In genomic region chr16:567362-568256, GRCh38 we compare ENCODE assay signal across 10 cellular contexts. TPM values are rescaled to one million over a fixed set of nuclear protein-coding genes. Genes with fewer than 3 reads are reported as not detected.
DNase-seq lines count a peak whose midpoint lies in the region; ATAC-seq and TF ChIP-seq lines count a peak whose summit lies in the region.
"Had no signal": no experiment of that assay in that cellular context is flagged by ENCODE, and none has a peak within 500 bp of the region (broad histone marks: within the 10 kb centered on the region; RNA-seq: fewer than 3 reads in every experiment).

No MANE protein-coding gene starts in this region.

- ATAC-seq in stimulated activated naive B cell treated with anti-CD40 and anti-IgM and Interleukin-4, amounts not matched to agents 10 μg/mL and 1 μg/mL and 100 μg/mL, for 72 hours (replicated peaks) = no peak
- no peak for ATAC-seq in GM19395 (IDR thresholded peaks at IDR 0.05; ENCODE audit: unreplicated experiment)
- ATAC-seq in GM21515 (IDR thresholded peaks at IDR 0.05; ENCODE audit: unreplicated experiment) = no peak

- no peaks in the 10 kb centered on the region for H3K36me3 Mint-ChIP-seq in T-helper 1 cell treated with Interleukin-12 subunit alpha and Interleukin-12 subunit beta and Interleukin-4 antibody, amounts not matched to agents 30 μg/mL and 1 μg/mL, for 36 hours (ENCODE audit: low read depth)
- no peaks in the 10 kb centered on the region for H3K36me3 Mint-ChIP-seq in stimulated activated naive B cell treated with anti-CD40 and anti-IgM and Interleukin-4, amounts not matched to agents 10 μg/mL and 1 μg/mL and 100 μg/mL, for 72 hours

- no peak for DNase-seq in T-helper 1 cell
- DNase-seq in Peyer's patch = no peak
- no peak for DNase-seq in fibroblast of pulmonary artery (ENCODE audit: low read depth)
- DNase-seq in stimulated activated naive B cell treated with anti-CD40 and anti-IgM and Interleukin-4, amounts not matched to agents 10 μg/mL and 1 μg/mL and 100 μg/mL, for 72 hours = no peak
- DNase-seq in dermis blood vessel endothelial cell = no peak
- DNase-seq: 8988T, hippocampal formation had no signal

- no peaks in the 10 kb centered on the region for H3K36me3 ChIP-seq in Peyer's patch

- H3K27ac ChIP-seq in Peyer's patch = peak overlapping the region; percentile 34 to 65 (median 48)

- H3K9me3 ChIP-seq in Peyer's patch = no peaks in the 10 kb centered on the region

- H3K9me3 Mint-ChIP-seq in T-helper 1 cell treated with Interleukin-12 subunit alpha and Interleukin-12 subunit beta and Interleukin-4 antibody, amounts not matched to agents 30 μg/mL and 1 μg/mL, for 36 hours = no peaks in the 10 kb centered on the region
- H3K9me3 Mint-ChIP-seq in stimulated activated naive B cell treated with anti-CD40 and anti-IgM and Interleukin-4, amounts not matched to agents 10 μg/mL and 1 μg/mL and 100 μg/mL, for 72 hours = no peaks in the 10 kb centered on the region

- H3K27ac Mint-ChIP-seq in T-helper 1 cell treated with Interleukin-12 subunit alpha and Interleukin-12 subunit beta and Interleukin-4 antibody, amounts not matched to agents 30 μg/mL and 1 μg/mL, for 36 hours = peak overlapping the region; percentile 72
- peak overlapping the region; percentile 81 for H3K27ac Mint-ChIP-seq in stimulated activated naive B cell treated with anti-CD40 and anti-IgM and Interleukin-4, amounts not matched to agents 10 μg/mL and 1 μg/mL and 100 μg/mL, for 72 hours

- no peak for TF ChIP-seq CTCF in Peyer's patch (IDR thresholded peaks at IDR 0.05)
- TF ChIP-seq CTCF in fibroblast of pulmonary artery (IDR thresholded peaks at IDR 0.05; ENCODE audit: low read length, missing control alignments) = no peak

- peaks cover 7 to 49% (median 28%) of the 10 kb centered on the region in 4 donors for H3K4me1 ChIP-seq in Peyer's patch

- no peak for TF ChIP-seq POLR2A in Peyer's patch (IDR thresholded peaks at IDR 0.05)

- H3K27me3 ChIP-seq in Peyer's patch = no peaks in the 10 kb centered on the region

- H3K4me3 ChIP-seq in Peyer's patch (peak overlapping the region in 3 of 4 donors; percentile 25 to 48 (median 39)), fibroblast of pulmonary artery (replicated peaks; ENCODE audit: low read depth, low read length) (peak overlapping the region; percentile 30)

- H3K27me3 Mint-ChIP-seq in T-helper 1 cell treated with Interleukin-12 subunit alpha and Interleukin-12 subunit beta and Interleukin-4 antibody, amounts not matched to agents 30 μg/mL and 1 μg/mL, for 36 hours (ENCODE audit: low read depth) = peaks cover 2% of the 10 kb centered on the region
- peaks cover 2% of the 10 kb centered on the region in 2 donors for H3K27me3 Mint-ChIP-seq in stimulated activated naive B cell treated with anti-CD40 and anti-IgM and Interleukin-4, amounts not matched to agents 10 μg/mL and 1 μg/mL and 100 μg/mL, for 72 hours

- peak overlapping the region; percentile 57 for H3K4me3 Mint-ChIP-seq in T-helper 1 cell treated with Interleukin-12 subunit alpha and Interleukin-12 subunit beta and Interleukin-4 antibody, amounts not matched to agents 30 μg/mL and 1 μg/mL, for 36 hours
- H3K4me3 Mint-ChIP-seq in stimulated activated naive B cell treated with anti-CD40 and anti-IgM and Interleukin-4, amounts not matched to agents 10 μg/mL and 1 μg/mL and 100 μg/mL, for 72 hours = peak overlapping the region; percentile 73 to 83

- peaks cover 21% of the 10 kb centered on the region for H3K4me1 Mint-ChIP-seq in T-helper 1 cell treated with Interleukin-12 subunit alpha and Interleukin-12 subunit beta and Interleukin-4 antibody, amounts not matched to agents 30 μg/mL and 1 μg/mL, for 36 hours (ENCODE audit: low read depth)
- peaks cover 32 to 46% of the 10 kb centered on the region in 2 donors for H3K4me1 Mint-ChIP-seq in stimulated activated naive B cell treated with anti-CD40 and anti-IgM and Interleukin-4, amounts not matched to agents 10 μg/mL and 1 μg/mL and 100 μg/mL, for 72 hours

RNA-seq across cellular contexts. Expression of gene NHLRC4, which starts 0.8 kb away (rescaled TPM):
- 10 to 100 TPM in 1 of 4 donors, 1 to 10 TPM in 3; 1.2 to 17.3 (median 1.5) TPM for total RNA-seq in Peyer's patch
- total RNA-seq in dermis blood vessel endothelial cell = 1.9 and 2.7 TPM in 2 replicates

RNA-seq across cellular contexts. Expression of gene PIGQ, which starts 2.2 kb away (rescaled TPM):
- total RNA-seq in Peyer's patch (10 to 100 TPM; 33.1 to 65.6 (median 55.2) TPM), dermis blood vessel endothelial cell (25.4 and 32.2 TPM in 2 replicates)

RNA-seq across cellular contexts. Expression of gene PRR35, which starts 7.4 kb away (rescaled TPM):
- not detected for total RNA-seq in Peyer's patch
- not detected in 2 replicates for total RNA-seq in dermis blood vessel endothelial cell

RNA-seq across cellular contexts. Expression of gene RAB40C, which starts 22.3 kb away (rescaled TPM):
- total RNA-seq in Peyer's patch (10 to 100 TPM; 27.2 to 83.6 (median 62.7) TPM), dermis blood vessel endothelial cell (13.3 and 14.1 TPM in 2 replicates)

RNA-seq across cellular contexts. Expression of gene CAPN15, which starts 40.1 kb away (rescaled TPM):
- 100 to 1,000 TPM in 3 of 4 donors, 10 to 100 TPM in 1; 50.3 to 249 (median 167) TPM for total RNA-seq in Peyer's patch
- 50.5 and 83.4 TPM in 2 replicates for total RNA-seq in dermis blood vessel endothelial cell
